29 cellular contexts compared by ENCODE assay signal in the genomic region with DNA sequence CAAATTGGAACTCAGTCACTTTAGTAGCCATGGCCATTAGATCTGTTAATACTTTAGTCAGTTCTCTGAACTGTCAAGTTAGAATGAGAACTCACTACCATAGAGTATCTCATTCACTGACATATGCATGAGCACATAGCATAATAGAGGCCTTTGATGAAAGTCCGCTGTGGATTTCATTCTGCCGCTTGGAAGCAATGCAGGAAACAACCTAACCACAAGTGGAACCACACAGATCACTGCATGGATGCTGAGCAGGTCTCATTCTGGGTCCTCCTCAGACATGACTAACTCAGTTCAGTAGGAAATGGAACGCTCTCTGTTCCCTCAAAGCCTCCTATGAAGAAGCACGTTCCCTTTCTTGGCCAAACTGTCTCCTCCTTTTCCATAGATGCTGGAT.
A peak's percentile ranks its signal among the peaks of the same experiment; 100 is the strongest.
DNase-seq lines count a peak whose midpoint lies in the region; ATAC-seq and TF ChIP-seq lines count a peak whose summit lies in the region.
"Had no signal": no experiment of that assay in that cellular context is flagged by ENCODE, and none has a peak within 500 bp of the region (broad histone marks: within the 10 kb centered on the region; RNA-seq: fewer than 3 reads in every experiment).

No MANE protein-coding gene starts in this region.

- WGBS in mammary epithelial cell (ENCODE audit: low coverage, missing lambda C conversion rate), result 90% methylated on average over 4 of the region's 4 CpGs
- WGBS in sigmoid colon, 2 donors, result 45 to 79% methylated on average over 4 of the region's 4 CpGs

- TF ChIP-seq CTCF in mammary epithelial cell (conservative IDR thresholded peaks at IDR 0.05 in 1 of 2, IDR thresholded peaks at IDR 0.05 in 1 of 2; ENCODE audit: extremely low read depth in 1 of 2, insufficient read depth in 1 of 2, low read depth in 1 of 2, low read length in 2 of 2), result no peak
- no peak for TF ChIP-seq CTCF in breast epithelium (IDR thresholded peaks at IDR 0.05)
- no peak for TF ChIP-seq CTCF in sigmoid colon (IDR thresholded peaks at IDR 0.05)

- ATAC-seq in HG03097 (IDR thresholded peaks at IDR 0.05; ENCODE audit: low FRiP score, unreplicated experiment), result no peak
- ATAC-seq: PC-3, sciatic nerve had no signal

- H3K27ac ChIP-seq in mammary epithelial cell (ENCODE audit: insufficient read depth, low read depth, low read length) (no peak overlapping the region), breast epithelium (no peak overlapping the region), SJCRH30 (no peak overlapping the region), sigmoid colon (no peak overlapping the region)
- H3K27ac ChIP-seq: esophagus squamous epithelium, KMS-11, prostate gland had no signal

- no peak for TF ChIP-seq POLR2A in breast epithelium (IDR thresholded peaks at IDR 0.05)
- TF ChIP-seq POLR2A in sigmoid colon (IDR thresholded peaks at IDR 0.05), result no peak

- in situ Hi-C loops in mammary epithelial cell (cut with MboI; ENCODE audit: low sequenced_read_pairs in 2 of 2), result no loop called here

- peak; percentile 31 for DNase-seq in mammary epithelial cell
- DNase-seq in breast epithelium (ENCODE audit: low spot score in 2 of 2), result no peak
- DNase-seq in SJCRH30, result peak; percentile 23 to 54
- peak; percentile 54 for DNase-seq in epidermal melanocyte (ENCODE audit: insufficient read length, low spot score)
- no peak for DNase-seq in midbrain (lab: John Stamatoyannopoulos, UW)
- no peak for DNase-seq in sigmoid colon
- DNase-seq in GM19238 (ENCODE audit: insufficient read length, low spot score), result no peak
- DNase-seq: activated CD4-positive, CD25-positive, alpha-beta regulatory T cell; activated CD8-positive, alpha-beta memory T cell treated with anti-CD3 and anti-CD28 coated beads, Interleukin-2, amount 50 U/mL, for 4 hours; activated naive CD4-positive, alpha-beta T cell treated with anti-CD3 and anti-CD28 coated beads for 36 hours; AML-193; CD4-positive, alpha-beta memory T cell; central memory CD4-positive, alpha-beta T cell; endodermal cell; esophagus squamous epithelium; H9; hippocampal formation; NCI-H1048; NCI-H1694; NCI-H446 treated with DMSO at 0.1 percent for 48 hours; nucleus accumbens; PC-3; SHP77; stimulated activated naive CD4-positive, alpha-beta T cell treated with Interleukin-2 at 50 U/mL for 16 hours; T-helper 9 cell had no signal

- H3K36me3 ChIP-seq in mammary epithelial cell (ENCODE audit: insufficient read depth, low read length) (no peaks in the 10 kb centered on the region), breast epithelium (no peaks in the 10 kb centered on the region), SJCRH30 (no peaks in the 10 kb centered on the region), sigmoid colon (no peaks in the 10 kb centered on the region)
- H3K36me3 ChIP-seq: esophagus squamous epithelium, prostate gland had no signal

- no peak overlapping the region for H3K9ac ChIP-seq in mammary epithelial cell (ENCODE audit: insufficient read depth, low read length)
- H3K9ac ChIP-seq: KMS-11 had no signal

- TF ChIP-seq EP300 in sigmoid colon (IDR thresholded peaks at IDR 0.05), result no peak

- H3K4me3 ChIP-seq in mammary epithelial cell (replicated peaks in 1 of 3; ENCODE audit: insufficient read depth in 1 of 3, low read depth in 2 of 3, low read length in 3 of 3) (no peak overlapping the region), breast epithelium (no peak overlapping the region), SJCRH30 (no peak overlapping the region), sigmoid colon (no peak overlapping the region)
- H3K4me3 ChIP-seq: esophagus squamous epithelium, prostate gland had no signal

- no peaks in the 10 kb centered on the region for H3K9me3 ChIP-seq in mammary epithelial cell (replicated peaks; ENCODE audit: insufficient read depth, low read length)
- no peaks in the 10 kb centered on the region for H3K9me3 ChIP-seq in breast epithelium
- H3K9me3 ChIP-seq in SJCRH30 (replicated peaks), result no peaks in the 10 kb centered on the region
- H3K9me3 ChIP-seq in sigmoid colon, result no peaks in the 10 kb centered on the region
- H3K9me3 ChIP-seq: esophagus squamous epithelium, prostate gland had no signal

- H3K79me2 ChIP-seq in mammary epithelial cell (ENCODE audit: insufficient read depth, low read length), result no peaks in the 10 kb centered on the region

- no TSS peak for BruUV-seq in mammary epithelial cell (replicated peaks; lab: Mats Ljungman, UMichigan)

- dilution Hi-C loops in mammary epithelial cell (cut with HindIII; ENCODE audit: low sequenced_read_pairs), result no loop called here

- H3K27me3 ChIP-seq in mammary epithelial cell (ENCODE audit: insufficient read depth, low read length) (peaks cover 2% of the 10 kb centered on the region), breast epithelium (no peaks in the 10 kb centered on the region), SJCRH30 (no peaks in the 10 kb centered on the region), sigmoid colon (no peaks in the 10 kb centered on the region)
- H3K27me3 ChIP-seq: esophagus squamous epithelium had no signal

- no peaks in the 10 kb centered on the region for H4K20me1 ChIP-seq in mammary epithelial cell (ENCODE audit: insufficient read depth, low read length)

- H2AFZ ChIP-seq in mammary epithelial cell (ENCODE audit: low read depth, low read length), result no peak overlapping the region

- H3K4me1 ChIP-seq in mammary epithelial cell (ENCODE audit: insufficient read depth, low read length) (no peaks in the 10 kb centered on the region), breast epithelium (no peaks in the 10 kb centered on the region), SJCRH30 (no peaks in the 10 kb centered on the region), sigmoid colon (no peaks in the 10 kb centered on the region)
- H3K4me1 ChIP-seq: esophagus squamous epithelium, prostate gland had no signal

- no peak overlapping the region for H3K4me2 ChIP-seq in mammary epithelial cell (ENCODE audit: insufficient read depth, low read depth, low read length)
- H3K4me2 ChIP-seq: KMS-11 had no signal

- intact Hi-C loops in mammary epithelial cell (cut with micrococcal nuclease) (no loop called here), breast epithelium (cut with DNase I; ENCODE audit: low total_unique reads) (no loop called here), sigmoid colon (cut with DNase I) (no loop called here)

- CTCF ChIA-PET in mammary epithelial cell (lab: Charles Lee; ENCODE audit: low non-redundant PET), result no interaction called here

Comparison
In these comparisons a context has a peak if more than half of its experiments do, and no peak if none do; other contexts are left out.
1. DNase-seq: peak in mammary epithelial cell (single experiment), SJCRH30 (2 of 2) and epidermal melanocyte (single experiment); none in breast epithelium (0 of 2), midbrain (single experiment), sigmoid colon (single experiment) and GM19238 (single experiment).